In genomic region chr11:62879554-62879953, GRCh38 we compare ENCODE assay signal across 1 cellular context.
TF ChIP-seq lines count a peak whose summit lies in the region.

No MANE protein-coding gene starts in this region.

TF ChIP-seq in A549, 52 proteins besides CTCF, POLR2A, EP300 and RAD21 (continued from another document):
- TF ChIP-seq PHF8 (IDR thresholded peaks at IDR 0.05; ENCODE audit: borderline replicate concordance, low read depth) (no peak), ZNF302 (CRISPR knock-in tag; IDR thresholded peaks at IDR 0.05) (no peak), EHF (CRISPR knock-in tag; IDR thresholded peaks at IDR 0.05) (no peak), HOXB13 (CRISPR knock-in tag; IDR thresholded peaks at IDR 0.05; ENCODE audit: low read depth) (no peak), E2F6 (IDR thresholded peaks at IDR 0.05; ENCODE audit: borderline replicate concordance, low read depth) (no peak), HEYL (CRISPR knock-in tag; IDR thresholded peaks at IDR 0.05) (no peak)
